In genomic region chr11:76030286-76030685, GRCh38 we compare ENCODE assay signal across 16 cellular contexts.
DNase-seq lines count a peak whose midpoint lies in the region; ATAC-seq and TF ChIP-seq lines count a peak whose summit lies in the region.
"Had no signal": no experiment of that assay in that cellular context is flagged by ENCODE, and none has a peak within 500 bp of the region (broad histone marks: within the 10 kb centered on the region; RNA-seq: fewer than 3 reads in every experiment).

No MANE protein-coding gene starts in this region.

- H2AFZ ChIP-seq in GM23338 (no peak overlapping the region), trophoblast cell (ENCODE audit: insufficient read depth, low read length, poor library complexity) (no peak overlapping the region)

- TF ChIP-seq EP300 in ovary (IDR thresholded peaks at IDR 0.05) = no peak

- no peak overlapping the region for H3K4me3 Mint-ChIP-seq in GM23338
- H3K4me3 Mint-ChIP-seq in natural killer cell treated with Interleukin-12 subunit alpha and Interleukin-12 subunit beta and Interleukin-15 and Interleukin-18, amount 100 ng/mL, for 72 hours = no peak overlapping the region
- H3K4me3 Mint-ChIP-seq: IgD-negative memory B cell, nephron had no signal

- peak; percentile 40; the same call in 2 of the 3 replicates for ATAC-seq in GM23338
- ATAC-seq in natural killer cell treated with Interleukin-12 subunit alpha and Interleukin-12 subunit beta and Interleukin-15 and Interleukin-18, amount 100 ng/mL, for 72 hours = no peak

- TF ChIP-seq CTCF in GM23338 (conservative IDR thresholded peaks at IDR 0.05; ENCODE audit: low read depth in 2 of 2) (no peak), fibroblast of mammary gland (conservative IDR thresholded peaks at IDR 0.05; ENCODE audit: control insufficient read depth, insufficient read depth, low read depth, low read length) (no peak), ovary (IDR thresholded peaks at IDR 0.05) (no peak), dorsolateral prefrontal cortex (IDR thresholded peaks at IDR 0.05 in 54 of 56, conservative IDR thresholded peaks at IDR 0.05 in 2 of 56; ENCODE audit: low read depth in 1 of 56, partially characterized antibody in 56 of 56) (no peak)

- no peak overlapping the region for H3K4ac ChIP-seq in trophoblast cell (ENCODE audit: low read depth, low read length)

- no peaks in the 10 kb centered on the region for H3K9me2 ChIP-seq in GM23338 (ENCODE audit: insufficient read depth)

- peaks cover 3% of the 10 kb centered on the region; the same call in 2 of the 3 replicates for H3K36me3 Mint-ChIP-seq in GM23338 (ENCODE audit: low read depth)
- no peaks in the 10 kb centered on the region for H3K36me3 Mint-ChIP-seq in natural killer cell treated with Interleukin-12 subunit alpha and Interleukin-12 subunit beta and Interleukin-15 and Interleukin-18, amount 100 ng/mL, for 72 hours

- H3K9me3 ChIP-seq in trophoblast cell (ENCODE audit: insufficient read depth, low read depth, low read length) (no peaks in the 10 kb centered on the region), ovary (no peaks in the 10 kb centered on the region)

- H3K4me2 ChIP-seq in GM23338 = 0 out of 2 replicates have a peak overlapping the region, but pooled peaks have one; percentile 41
- H3K4me2 ChIP-seq in trophoblast cell (ENCODE audit: low read length) = no peak overlapping the region
- H3K4me2 ChIP-seq: BLaER1 treated with 17β-estradiol and CSF1 and Interleukin-3, amounts not matched to agents 10 nM and 100 nM had no signal

- no peak overlapping the region for H2BK120ac ChIP-seq in trophoblast cell (ENCODE audit: insufficient read depth, low read length, poor library complexity)

- H4K20me1 ChIP-seq in GM23338 (replicated peaks; ENCODE audit: insufficient read depth) = no peaks in the 10 kb centered on the region; the same call in 1 of the 2 replicates
- H4K20me1 ChIP-seq: BLaER1 treated with 17β-estradiol and CSF1 and Interleukin-3, amounts not matched to agents 10 nM and 100 nM had no signal

- no peak overlapping the region for H2BK5ac ChIP-seq in trophoblast cell (ENCODE audit: low read depth, low read length, poor library complexity)

- no peaks in the 10 kb centered on the region for H3F3A ChIP-seq in GM23338 (replicated peaks; ENCODE audit: low read depth)

- WGBS in trophoblast cell (ENCODE audit: extremely low coverage, insufficient coverage, insufficient read length) = no CpG with 5 or more reads among the region's 5 CpGs
- WGBS in ovary, 3 donors = 92 to 95% (median 94%) methylated on average over 5 of the region's 5 CpGs

- H3K18ac ChIP-seq in trophoblast cell (ENCODE audit: low read length) = no peak overlapping the region

- H3K4me3 ChIP-seq in GM23338 (no peak overlapping the region), fibroblast of mammary gland (ENCODE audit: control insufficient read depth, low read depth, low read length) (no peak overlapping the region), trophoblast cell (ENCODE audit: low read depth, low read length) (no peak overlapping the region), ovary (no peak overlapping the region), dorsolateral prefrontal cortex (no peak overlapping the region)
- H3K4me3 ChIP-seq: BLaER1 treated with 17β-estradiol and CSF1 and Interleukin-3, amounts not matched to agents 10 nM and 100 nM had no signal

- H3K27ac ChIP-seq in GM23338 (ENCODE audit: low read depth) (no peak overlapping the region), trophoblast cell (ENCODE audit: low read depth, low read length) (no peak overlapping the region), ovary (no peak overlapping the region), dorsolateral prefrontal cortex (peak overlapping the region in 9 of 59 donors; percentile 2 to 45 (median 13))
- H3K27ac ChIP-seq: BLaER1 treated with 17β-estradiol and CSF1 and Interleukin-3, amounts not matched to agents 10 nM and 100 nM had no signal

- no peak overlapping the region for H2AK5ac ChIP-seq in trophoblast cell (ENCODE audit: low read length)

- no peak overlapping the region for H4K8ac ChIP-seq in trophoblast cell (ENCODE audit: low read depth, low read length)

- peaks cover 35% of the 10 kb centered on the region for H3K4me1 Mint-ChIP-seq in GM23338
- H3K4me1 Mint-ChIP-seq in natural killer cell treated with Interleukin-12 subunit alpha and Interleukin-12 subunit beta and Interleukin-15 and Interleukin-18, amount 100 ng/mL, for 72 hours (ENCODE audit: low read depth in 2 of 2) = peaks cover 0 to 6% of the 10 kb centered on the region in 2 donors

- H3K9me3 Mint-ChIP-seq in GM23338 = no peaks in the 10 kb centered on the region
- no peaks in the 10 kb centered on the region for H3K9me3 Mint-ChIP-seq in natural killer cell treated with Interleukin-12 subunit alpha and Interleukin-12 subunit beta and Interleukin-15 and Interleukin-18, amount 100 ng/mL, for 72 hours
- H3K9me3 Mint-ChIP-seq: IgD-negative memory B cell had no signal

- H4K91ac ChIP-seq in trophoblast cell (ENCODE audit: low read depth, low read length) = no peak overlapping the region

- no peak overlapping the region for H2BK12ac ChIP-seq in trophoblast cell (ENCODE audit: low read length)

- no peak overlapping the region for H3K9ac ChIP-seq in trophoblast cell (ENCODE audit: low read length)
- H3K9ac ChIP-seq: BLaER1 treated with 17β-estradiol and CSF1 and Interleukin-3, amounts not matched to agents 10 nM and 100 nM had no signal

- H3K14ac ChIP-seq in trophoblast cell (ENCODE audit: low read length) = no peak overlapping the region

- DNase-seq in GM23338 (ENCODE audit: low spot score) (peak; percentile 27), amniotic stem cell (lab: John Stamatoyannopoulos, UW) (peak; percentile 43), fibroblast of mammary gland (ENCODE audit: low read depth) (peak; percentile 21), trophoblast cell (peak; percentile 74 to 93), NOMO-1 (lab: John Stamatoyannopoulos, UW; ENCODE audit: unreplicated experiment in 2 of 2) (no peak), ovary (no peak), dorsolateral prefrontal cortex (no peak)
- no peak for DNase-seq in natural killer cell treated with Interleukin-12 subunit alpha and Interleukin-12 subunit beta and Interleukin-15 and Interleukin-18, amount 100 ng/mL, for 72 hours (ENCODE audit: low spot score)
- DNase-seq: anterior cingulate cortex; DMS79 treated with DMSO at 0.1 percent for 48 hours; effector CD4-positive, alpha-beta T cell; NCI-H2107; stimulated activated CD4-positive, alpha-beta T cell treated with anti-CD3 and anti-CD28 coated beads, Interleukin-2, amount 100 ng/mL, for 24 hours had no signal

- H3K4me1 ChIP-seq in GM23338 (ENCODE audit: insufficient read depth) (peaks cover 18% of the 10 kb centered on the region), trophoblast cell (ENCODE audit: control insufficient read depth in 1 of 2, insufficient read depth in 2 of 2, low read length in 2 of 2) (no peaks in the 10 kb centered on the region), ovary (ENCODE audit: insufficient read depth) (no peaks in the 10 kb centered on the region)

- H3K79me2 ChIP-seq in GM23338 (replicated peaks; ENCODE audit: insufficient read depth) (no peaks in the 10 kb centered on the region), trophoblast cell (ENCODE audit: control insufficient read depth, insufficient read depth, low read length, poor library complexity) (no peaks in the 10 kb centered on the region)

- H3K27ac Mint-ChIP-seq in GM23338 = no peak overlapping the region; the same call in 1 of the 2 replicates
- H3K27ac Mint-ChIP-seq in natural killer cell treated with Interleukin-12 subunit alpha and Interleukin-12 subunit beta and Interleukin-15 and Interleukin-18, amount 100 ng/mL, for 72 hours = no peak overlapping the region

- H3K27me3 Mint-ChIP-seq in GM23338 (ENCODE audit: insufficient read depth, low read depth, poor library complexity) = no peaks in the 10 kb centered on the region
- H3K27me3 Mint-ChIP-seq in natural killer cell treated with Interleukin-12 subunit alpha and Interleukin-12 subunit beta and Interleukin-15 and Interleukin-18, amount 100 ng/mL, for 72 hours = no peaks in the 10 kb centered on the region
- H3K27me3 Mint-ChIP-seq: IgD-negative memory B cell had no signal

- no peaks in the 10 kb centered on the region for H3K36me3 ChIP-seq in GM23338 (ENCODE audit: insufficient read depth)
- H3K36me3 ChIP-seq in trophoblast cell (ENCODE audit: control insufficient read depth in 1 of 2, insufficient read depth in 2 of 2, low read length in 2 of 2) = no peaks in the 10 kb centered on the region
- no peaks in the 10 kb centered on the region for H3K36me3 ChIP-seq in ovary

- intact Hi-C loops in ovary (cut with DNase I) (no loop called here), dorsolateral prefrontal cortex (cut with DNase I) (no loop called here)

- TF ChIP-seq POLR2A in ovary (IDR thresholded peaks at IDR 0.05) = no peak

- no peak overlapping the region for H4K12ac ChIP-seq in trophoblast cell (ENCODE audit: low read depth, low read length)

- H3K27me3 ChIP-seq in GM23338 (ENCODE audit: insufficient read depth) = no peaks in the 10 kb centered on the region
- H3K27me3 ChIP-seq in trophoblast cell (ENCODE audit: insufficient read depth, low read length) = no peaks in the 10 kb centered on the region
- H3K27me3 ChIP-seq in ovary = no peaks in the 10 kb centered on the region
- H3K27me3 ChIP-seq in dorsolateral prefrontal cortex = no peaks in the 10 kb centered on the region
- H3K27me3 ChIP-seq: BLaER1 treated with 17β-estradiol and CSF1 and Interleukin-3, amounts not matched to agents 10 nM and 100 nM had no signal

- no peaks in the 10 kb centered on the region for H3K79me1 ChIP-seq in trophoblast cell (ENCODE audit: low read length)

- no peak overlapping the region for H3K23ac ChIP-seq in trophoblast cell (ENCODE audit: low read length)

TF ChIP-seq in GM23338, 12 proteins besides CTCF, POLR2A, EP300 and RAD21 (continues in another document):
- TF ChIP-seq EZH2phosphoT487 (IDR thresholded peaks at IDR 0.05; ENCODE audit: unreplicated experiment) = no peak

Comparison
In these comparisons a context has a peak if more than half of its experiments do, and no peak if none do; other contexts are left out.
1. DNase-seq: peak in GM23338 (single experiment), amniotic stem cell (single experiment), fibroblast of mammary gland (single experiment) and trophoblast cell (2 of 2); none in NOMO-1 (0 of 2), ovary (0 of 5), natural killer cell treated with Interleukin-12 subunit alpha and Interleukin-12 subunit beta and Interleukin-15 and Interleukin-18, amount 100 ng/mL, for 72 hours (single experiment) and dorsolateral prefrontal cortex (0 of 10).